Comparison of ENCODE assay signal across 12 cellular contexts in the genomic region with DNA sequence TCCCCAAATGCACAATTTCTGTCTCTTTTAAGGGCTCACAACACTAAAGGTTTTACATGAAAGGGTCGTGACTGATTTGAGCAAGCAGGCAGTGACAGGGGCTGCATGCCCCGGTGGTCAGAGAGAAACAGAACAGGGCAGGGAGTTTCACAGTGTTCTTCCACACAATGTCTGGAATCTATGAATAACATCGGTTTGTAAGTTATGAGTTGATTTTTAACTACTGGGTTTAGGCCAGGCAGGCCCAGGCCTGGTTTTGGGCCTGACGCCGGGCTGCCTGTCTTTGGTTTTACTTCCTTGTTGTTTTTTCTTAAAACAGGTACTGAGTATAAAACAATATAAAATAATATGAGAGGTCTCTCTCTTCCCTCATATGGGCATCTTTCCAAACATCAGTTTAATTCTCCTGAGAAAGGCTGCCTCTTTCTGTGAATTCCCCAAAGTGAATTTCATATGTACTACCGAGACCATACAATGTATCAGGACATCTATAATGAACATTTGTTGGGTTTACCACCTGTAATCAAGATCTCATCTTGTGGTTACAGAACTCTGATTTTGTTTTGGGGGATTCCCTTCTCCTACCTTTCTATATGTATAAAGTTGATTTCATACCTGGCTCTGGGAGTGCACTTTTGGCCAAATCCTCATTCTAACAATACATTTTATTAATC.
DNase-seq lines count a peak whose midpoint lies in the region; ATAC-seq, FAIRE-seq and TF ChIP-seq lines count a peak whose summit lies in the region.
"Had no signal": no experiment of that assay in that cellular context is flagged by ENCODE, and none has a peak within 500 bp of the region (broad histone marks: within the 10 kb centered on the region; RNA-seq: fewer than 3 reads in every experiment).

No MANE protein-coding gene starts in this region.

- in situ Hi-C loops in GM13977 (cut with MboI; ENCODE audit: low pct_unique_long_range_greater_than_20kb, low sequenced_read_pairs, unreplicated experiment) = no loop called here

- DNase-seq in GM13977 (ENCODE audit: low spot score) (peak; percentile 21), nephron progenitor cell (no peak), SKM-1 treated with dmso at 0.1 percent for 144 hours (lab: John Stamatoyannopoulos, UW; ENCODE audit: unreplicated experiment) (no peak), NCI-H526 treated with DMSO at 0.1 percent for 48 hours (lab: John Stamatoyannopoulos, UW) (no peak), small intestine (no peak)
- DNase-seq in activated naive CD8-positive, alpha-beta T cell treated with anti-CD3 and anti-CD28 coated beads, Interleukin-2, amount 50 U/mL, for 24 hours = no peak
- DNase-seq: activated T-cell treated with anti-CD3 and anti-CD28 coated beads for 4 hours; effector CD4-positive, alpha-beta T cell; NCI-H1105; stimulated activated naive CD4-positive, alpha-beta T cell treated with Interleukin-2 at 50 U/mL for 16 hours had no signal

- no peak overlapping the region for H3K4me3 ChIP-seq in small intestine (ENCODE audit: low read depth in 1 of 2, low read length in 2 of 2)

- H3K36me3 Mint-ChIP-seq in activated naive CD8-positive, alpha-beta T cell treated with anti-CD3 and anti-CD28 coated beads, Interleukin-2, amount 50 U/mL, for 24 hours (ENCODE audit: low read depth) = no peaks in the 10 kb centered on the region
- no peaks in the 10 kb centered on the region for H3K36me3 Mint-ChIP-seq in nephron progenitor cell (ENCODE audit: low read depth)

- H3K27me3 Mint-ChIP-seq in activated naive CD8-positive, alpha-beta T cell treated with anti-CD3 and anti-CD28 coated beads, Interleukin-2, amount 50 U/mL, for 24 hours = no peaks in the 10 kb centered on the region
- no peaks in the 10 kb centered on the region for H3K27me3 Mint-ChIP-seq in nephron progenitor cell (ENCODE audit: low read depth, poor library complexity)

- H3K27ac Mint-ChIP-seq in activated naive CD8-positive, alpha-beta T cell treated with anti-CD3 and anti-CD28 coated beads, Interleukin-2, amount 50 U/mL, for 24 hours = peak overlapping the region; percentile 77
- peak overlapping the region; percentile 82 for H3K27ac Mint-ChIP-seq in nephron progenitor cell

- H3K36me3 ChIP-seq in small intestine (ENCODE audit: control insufficient read depth in 2 of 2, insufficient read depth in 2 of 2, low read length in 2 of 2) = no peaks in the 10 kb centered on the region

- no peaks in the 10 kb centered on the region for H3K9me3 Mint-ChIP-seq in activated naive CD8-positive, alpha-beta T cell treated with anti-CD3 and anti-CD28 coated beads, Interleukin-2, amount 50 U/mL, for 24 hours
- H3K9me3 Mint-ChIP-seq in nephron progenitor cell = no peaks in the 10 kb centered on the region

- no peaks in the 10 kb centered on the region for H3K27me3 ChIP-seq in small intestine (ENCODE audit: control insufficient read depth in 2 of 2, insufficient read depth in 2 of 2, low read length in 2 of 2)

- H3K27ac ChIP-seq in small intestine (ENCODE audit: low read depth in 1 of 2, low read length in 1 of 2) = no peak overlapping the region

- FAIRE-seq in small intestine (lab: Jason Lieb, UNC) = no peak

- peaks cover 33% of the 10 kb centered on the region for H3K4me1 Mint-ChIP-seq in activated naive CD8-positive, alpha-beta T cell treated with anti-CD3 and anti-CD28 coated beads, Interleukin-2, amount 50 U/mL, for 24 hours
- H3K4me1 Mint-ChIP-seq in nephron progenitor cell = peaks cover 28% of the 10 kb centered on the region

- no peaks in the 10 kb centered on the region for H3K4me1 ChIP-seq in small intestine (ENCODE audit: control insufficient read depth in 2 of 2, insufficient read depth in 1 of 2, low read depth in 1 of 2, low read length in 1 of 2)

- H3K9me3 ChIP-seq in small intestine (ENCODE audit: control insufficient read depth, low read depth) = no peaks in the 10 kb centered on the region

- TF ChIP-seq CTCF in GM13977 (IDR thresholded peaks at IDR 0.05; ENCODE audit: extremely low read depth, insufficient read depth, missing control alignments) (no peak), nephron progenitor cell (IDR thresholded peaks at IDR 0.05) (no peak)

- ATAC-seq in HG02678 (IDR thresholded peaks at IDR 0.05; ENCODE audit: unreplicated experiment) = peak; percentile 46
- peak; percentile 46 for ATAC-seq in activated naive CD8-positive, alpha-beta T cell treated with anti-CD3 and anti-CD28 coated beads, Interleukin-2, amount 50 U/mL, for 24 hours
- ATAC-seq in HG03108 (IDR thresholded peaks at IDR 0.05; ENCODE audit: unreplicated experiment) = no peak

- 27 to 52% (median 38%) methylated on average over 6 of the region's 6 CpGs for WGBS in small intestine, 3 donors

- H3K4me3 Mint-ChIP-seq in activated naive CD8-positive, alpha-beta T cell treated with anti-CD3 and anti-CD28 coated beads, Interleukin-2, amount 50 U/mL, for 24 hours = peak overlapping the region; percentile 32
- H3K4me3 Mint-ChIP-seq in nephron progenitor cell = no peak overlapping the region
